In the genomic region with DNA sequence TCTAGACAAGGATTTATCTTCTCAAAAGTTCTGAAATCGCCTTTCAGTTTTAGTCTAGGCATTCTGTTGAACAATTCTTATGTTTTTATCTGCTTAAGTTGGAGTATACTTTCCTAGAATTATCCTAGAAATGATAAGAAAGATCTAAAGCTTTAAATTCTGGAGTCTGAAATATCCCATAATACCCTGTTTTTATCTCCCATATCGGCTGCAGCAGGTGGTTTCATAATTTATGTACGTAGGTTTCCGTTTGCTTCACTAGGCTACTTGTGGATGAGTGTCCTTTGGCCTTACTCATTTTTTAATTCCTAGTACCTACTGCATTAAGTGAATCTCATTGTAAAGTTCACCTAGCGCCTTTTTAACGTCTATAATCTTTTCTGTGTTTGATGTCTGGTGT, we compare ENCODE assay signal across 21 cellular contexts. TPM values are rescaled to one million over a fixed set of nuclear protein-coding genes. Genes with fewer than 3 reads are reported as not detected.
DNase-seq lines count a peak whose midpoint lies in the region; ATAC-seq, FAIRE-seq and TF ChIP-seq lines count a peak whose summit lies in the region.
"Had no signal": no experiment of that assay in that cellular context is flagged by ENCODE, and none has a peak within 500 bp of the region (broad histone marks: within the 10 kb centered on the region; RNA-seq: fewer than 3 reads in every experiment).

No MANE protein-coding gene starts in this region.

- intact Hi-C loops in activated naive CD4-positive, alpha-beta T cell treated with anti-CD3 and anti-CD28 coated beads for 36 hours (cut with micrococcal nuclease): loop anchor here (1.0 to 2.0 kb wide), 2 partner anchors 17 to 38 kb away; no protein-coding TSS in a partner anchor

- peaks cover 11% of the 10 kb centered on the region for H3K36me3 Mint-ChIP-seq in activated naive CD4-positive, alpha-beta T cell treated with anti-CD3 and anti-CD28 coated beads for 36 hours (ENCODE audit: low read depth)
- peaks cover 22% of the 10 kb centered on the region for H3K36me3 Mint-ChIP-seq in activated T-helper 17 cell treated with anti-CD3 and anti-CD28 coated beads, Interleukin-2, amount 50 U/mL, for 72 hours (ENCODE audit: low read depth)

- H3K4me3 Mint-ChIP-seq in activated naive CD4-positive, alpha-beta T cell treated with anti-CD3 and anti-CD28 coated beads for 36 hours: no peak overlapping the region
- peak overlapping the region; percentile 91 for H3K4me3 Mint-ChIP-seq in activated T-helper 17 cell treated with anti-CD3 and anti-CD28 coated beads, Interleukin-2, amount 50 U/mL, for 72 hours
- H3K4me3 Mint-ChIP-seq: GM23338 had no signal

- H3K79me2 ChIP-seq in hepatocyte: peaks cover 71% of the 10 kb centered on the region

- ATAC-seq in activated T-helper 17 cell treated with anti-CD3 and anti-CD28 coated beads, Interleukin-2, amount 50 U/mL, for 72 hours (replicated peaks): peak; percentile 72
- no peak for ATAC-seq in HG02981 (IDR thresholded peaks at IDR 0.05; ENCODE audit: unreplicated experiment)
- ATAC-seq: GM23338, HCT116 had no signal

- no peaks in the 10 kb centered on the region for H3K9me2 ChIP-seq in hepatocyte (replicated peaks; ENCODE audit: insufficient read depth)
- H3K9me2 ChIP-seq: SK-N-SH had no signal

- peaks cover 4% of the 10 kb centered on the region for H3K9me3 Mint-ChIP-seq in activated naive CD4-positive, alpha-beta T cell treated with anti-CD3 and anti-CD28 coated beads for 36 hours
- H3K9me3 Mint-ChIP-seq in activated T-helper 17 cell treated with anti-CD3 and anti-CD28 coated beads, Interleukin-2, amount 50 U/mL, for 72 hours: peaks cover 4% of the 10 kb centered on the region

- TF ChIP-seq POLR2A in Peyer's patch (IDR thresholded peaks at IDR 0.05): no peak

- no peak for DNase-seq in activated naive CD4-positive, alpha-beta T cell treated with anti-CD3 and anti-CD28 coated beads for 36 hours
- no peak for DNase-seq in activated naive CD4-positive, alpha-beta T cell (lab: John Stamatoyannopoulos, UW)
- DNase-seq in GM19239 (ENCODE audit: insufficient read length, low spot score) (no peak), small intestine (peak; percentile 64), hepatocyte (ENCODE audit: low spot score) (no peak), Peyer's patch (no peak)
- DNase-seq: Caco-2, GDM1, KBM-7, NCI-H1105, NCI-H1694, NCI-H510A, NCI-H774, RPMI8226, SHP77 treated with DMSO at 0.1 percent for 48 hours, SK-N-SH had no signal

- H3K9me3 ChIP-seq in small intestine (ENCODE audit: control insufficient read depth, low read depth): no peaks in the 10 kb centered on the region
- H3K9me3 ChIP-seq in hepatocyte (ENCODE audit: low read depth): no peaks in the 10 kb centered on the region
- no peaks in the 10 kb centered on the region for H3K9me3 ChIP-seq in Peyer's patch
- H3K9me3 ChIP-seq: Caco-2, SK-N-SH had no signal

- peaks cover 64% of the 10 kb centered on the region for H3K4me1 Mint-ChIP-seq in activated naive CD4-positive, alpha-beta T cell treated with anti-CD3 and anti-CD28 coated beads for 36 hours (ENCODE audit: low read depth)
- peaks cover 54% of the 10 kb centered on the region for H3K4me1 Mint-ChIP-seq in activated T-helper 17 cell treated with anti-CD3 and anti-CD28 coated beads, Interleukin-2, amount 50 U/mL, for 72 hours

- H3K27me3 Mint-ChIP-seq in activated naive CD4-positive, alpha-beta T cell treated with anti-CD3 and anti-CD28 coated beads for 36 hours (ENCODE audit: low read depth): no peaks in the 10 kb centered on the region
- no peaks in the 10 kb centered on the region for H3K27me3 Mint-ChIP-seq in activated T-helper 17 cell treated with anti-CD3 and anti-CD28 coated beads, Interleukin-2, amount 50 U/mL, for 72 hours

- H3K4me1 ChIP-seq in small intestine (ENCODE audit: control insufficient read depth in 2 of 2, insufficient read depth in 1 of 2, low read depth in 1 of 2, low read length in 1 of 2) (peaks cover 12 to 29% of the 10 kb centered on the region in 2 donors), hepatocyte (ENCODE audit: insufficient read depth) (no peaks in the 10 kb centered on the region), Peyer's patch (peaks cover 0 to 16% (median 8%) of the 10 kb centered on the region in 4 donors)
- H3K4me1 ChIP-seq: Caco-2 had no signal

- WGBS in small intestine, 3 donors: 14 to 58% (median 38%) methylated on average over 6 of the region's 6 CpGs
- 85% methylated on average over 6 of the region's 6 CpGs for WGBS in hepatocyte (ENCODE audit: low lambda C conversion rate, missing lambda C conversion rate)

- H3K36me3 ChIP-seq in small intestine (ENCODE audit: control insufficient read depth in 2 of 2, insufficient read depth in 2 of 2, low read length in 2 of 2) (no peaks in the 10 kb centered on the region), hepatocyte (replicated peaks; ENCODE audit: insufficient read depth, low read depth) (no peaks in the 10 kb centered on the region), Peyer's patch (no peaks in the 10 kb centered on the region)

- H3K27me3 ChIP-seq in small intestine (ENCODE audit: control insufficient read depth in 2 of 2, insufficient read depth in 2 of 2, low read length in 2 of 2) (no peaks in the 10 kb centered on the region), hepatocyte (no peaks in the 10 kb centered on the region), Peyer's patch (no peaks in the 10 kb centered on the region)

- no peaks in the 10 kb centered on the region for H4K20me1 ChIP-seq in hepatocyte (ENCODE audit: insufficient read depth, poor library complexity, severe bottlenecking)

- peak; percentile 18 for FAIRE-seq in GM19239 (lab: Jason Lieb, UNC)
- no peak for FAIRE-seq in small intestine (lab: Jason Lieb, UNC)

- no peak overlapping the region for H3K4me2 ChIP-seq in hepatocyte
- H3K4me2 ChIP-seq: GM23338, SK-N-SH had no signal

- H3K27ac ChIP-seq in small intestine (ENCODE audit: low read depth in 1 of 2, low read length in 1 of 2) (no peak overlapping the region), hepatocyte (no peak overlapping the region), Peyer's patch (no peak overlapping the region)
- H3K27ac ChIP-seq: C4-2B had no signal

- no peak overlapping the region for H3K4me3 ChIP-seq in small intestine (ENCODE audit: low read depth in 1 of 2, low read length in 2 of 2)
- no peak overlapping the region for H3K4me3 ChIP-seq in hepatocyte
- no peak overlapping the region for H3K4me3 ChIP-seq in Peyer's patch
- H3K4me3 ChIP-seq: GM23338 had no signal

- CTCF ChIA-PET in activated naive CD4-positive, alpha-beta T cell treated with anti-CD3 and anti-CD28 coated beads for 36 hours (lab: Charles Lee): interaction anchor here (0.7 to 4.2 kb wide), 2 partner anchors 12 to 249 kb away, joined by 3 to 43 read pairs; no protein-coding TSS in a partner anchor

- peak overlapping the region; percentile 21 for H3K27ac Mint-ChIP-seq in activated naive CD4-positive, alpha-beta T cell treated with anti-CD3 and anti-CD28 coated beads for 36 hours
- peak overlapping the region; percentile 99 for H3K27ac Mint-ChIP-seq in activated T-helper 17 cell treated with anti-CD3 and anti-CD28 coated beads, Interleukin-2, amount 50 U/mL, for 72 hours
- H3K27ac Mint-ChIP-seq: GM23338 had no signal

- TF ChIP-seq CTCF in hepatocyte (IDR thresholded peaks at IDR 0.05; ENCODE audit: poor library complexity): no peak
- no peak for TF ChIP-seq CTCF in Peyer's patch (IDR thresholded peaks at IDR 0.05)

- H2AFZ ChIP-seq in hepatocyte: no peak overlapping the region
- H2AFZ ChIP-seq: GM23338 had no signal

RNA-seq across cellular contexts. Expression of gene MGAT5, which starts 58.5 kb away (rescaled TPM):
- 10 to 100 TPM; 11.6 to 13.0 TPM for total RNA-seq in activated naive CD4-positive, alpha-beta T cell treated with anti-CD3 and anti-CD28 coated beads for 36 hours
- total RNA-seq in activated T-helper 17 cell treated with anti-CD3 and anti-CD28 coated beads, Interleukin-2, amount 50 U/mL, for 72 hours: 10 to 100 TPM; 53.0 to 53.1 TPM
- 10 to 100 TPM in 1 of 3 donors, 1 to 10 TPM in 2; 5.6 to 27.4 (median 7.3) TPM for polyA plus RNA-seq in small intestine
- total RNA-seq in hepatocyte: 30.2 and 32.1 TPM in 2 replicates
- polyA plus RNA-seq in hepatocyte: 5.3 and 9.1 TPM in 2 replicates
- 100 to 1,000 TPM; 106 to 182 (median 117) TPM for total RNA-seq in Peyer's patch
